Comparison of ENCODE assay signal across 14 cellular contexts in the genomic region with DNA sequence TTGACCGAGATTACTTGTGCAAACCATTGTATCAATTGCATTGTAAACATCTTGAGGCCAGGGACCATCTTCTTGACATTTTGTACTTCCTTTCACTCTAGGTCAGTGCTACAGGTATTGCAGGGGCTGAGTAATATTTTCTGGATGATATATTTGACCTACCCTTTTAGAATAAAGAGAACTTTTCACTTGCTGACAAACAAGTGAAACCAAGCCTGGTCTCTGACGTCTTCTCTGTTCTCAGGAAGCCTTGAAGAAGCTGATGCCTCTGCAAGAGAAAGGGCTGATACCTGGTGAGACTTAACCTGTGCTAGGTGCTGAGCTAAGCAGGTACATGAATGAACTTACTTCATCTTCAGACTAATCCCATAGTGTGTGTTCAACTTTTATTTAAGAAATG.
"Had no signal": no experiment of that assay in that cellular context is flagged by ENCODE, and none has a peak within 500 bp of the region (broad histone marks: within the 10 kb centered on the region; RNA-seq: fewer than 3 reads in every experiment).

No MANE protein-coding gene starts in this region.

- H3K4me3 Mint-ChIP-seq: activated B cell treated with CpG ODN at 0.5 μM for 24 hours; activated naive CD8-positive, alpha-beta T cell; mesothelial cell of epicardium; T-helper 17 cell had no signal

- H3K27ac ChIP-seq: breast epithelium, dorsolateral prefrontal cortex had no signal

- H3K4me1 Mint-ChIP-seq: activated B cell treated with CpG ODN at 0.5 μM for 24 hours had no signal

- H3K4me3 ChIP-seq: breast epithelium, dorsolateral prefrontal cortex had no signal

- H3K36me3 Mint-ChIP-seq: mesothelial cell of epicardium had no signal

- H3K4me1 ChIP-seq: breast epithelium had no signal

- H3K9me3 ChIP-seq: breast epithelium, SK-N-SH had no signal

- DNase-seq: activated B cell treated with CpG ODN at 0.5 μM for 24 hours; anterior cingulate cortex; dorsolateral prefrontal cortex; hypothalamus; kidney glomerular epithelial cell; retina; SK-N-SH; stimulated activated CD4-positive, alpha-beta T cell treated with anti-CD3 and anti-CD28 coated beads, Interleukin-4, amount 100 ng/mL, for 1 hour; stimulated activated CD8-positive, alpha-beta memory T cell treated with anti-CD3 and anti-CD28 coated beads, Interleukin-4, amount 100 ng/mL, for 48 hours; T-helper 17 cell had no signal

- H3K36me3 ChIP-seq: breast epithelium had no signal

- H3K27ac Mint-ChIP-seq: activated B cell treated with CpG ODN at 0.5 μM for 24 hours; activated naive CD8-positive, alpha-beta T cell; mesothelial cell of epicardium had no signal

- H3K27me3 Mint-ChIP-seq: activated B cell treated with CpG ODN at 0.5 μM for 24 hours; activated naive CD8-positive, alpha-beta T cell; T-helper 17 cell had no signal

- ATAC-seq: esophagus mucosa, T-helper 17 cell had no signal

- H3K9me3 Mint-ChIP-seq: activated B cell treated with CpG ODN at 0.5 μM for 24 hours, mesothelial cell of epicardium had no signal
